Comparison of ENCODE assay signal across 21 cellular contexts in the genomic region with DNA sequence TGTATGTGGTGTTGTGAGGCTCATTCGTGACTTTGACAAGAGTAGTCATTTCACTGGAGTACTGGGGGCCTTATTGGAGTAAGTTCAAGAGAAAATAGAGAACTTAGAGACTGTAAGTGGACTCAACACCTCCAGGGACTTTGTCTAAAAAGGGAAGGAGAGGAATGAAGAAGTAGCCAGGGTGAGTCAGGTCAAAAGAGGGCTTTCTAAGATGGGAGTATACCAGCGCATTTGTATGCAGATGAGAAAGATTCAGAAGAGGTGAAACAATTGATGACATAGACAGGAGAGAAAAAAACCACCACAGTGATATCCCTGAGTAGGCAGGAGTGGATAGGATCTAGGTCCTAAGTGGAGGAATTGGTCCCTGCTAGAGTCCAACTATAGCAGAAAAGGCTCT.
DNase-seq lines count a peak whose midpoint lies in the region; ATAC-seq and TF ChIP-seq lines count a peak whose summit lies in the region.
"Had no signal": no experiment of that assay in that cellular context is flagged by ENCODE, and none has a peak within 500 bp of the region (broad histone marks: within the 10 kb centered on the region; RNA-seq: fewer than 3 reads in every experiment).

No MANE protein-coding gene starts in this region.

- peaks cover 3% of the 10 kb centered on the region for H3K9me3 Mint-ChIP-seq in stimulated activated memory B cell treated with anti-CD40 and anti-IgM and Interleukin-4, amounts not matched to agents 10 μg/mL and 1 μg/mL and 100 μg/mL, for 72 hours
- H3K9me3 Mint-ChIP-seq: activated CD4-positive, alpha-beta T cell treated with anti-CD3 and anti-CD28 coated beads, Interleukin-2, amount 10 ng/mL, durations not matched to agents 7 days and 5 days; GM23338 had no signal

- H3K27ac Mint-ChIP-seq in stimulated activated memory B cell treated with anti-CD40 and anti-IgM and Interleukin-4, amounts not matched to agents 10 μg/mL and 1 μg/mL and 100 μg/mL, for 72 hours, result no peak overlapping the region
- H3K27ac Mint-ChIP-seq: activated CD4-positive, alpha-beta T cell treated with anti-CD3 and anti-CD28 coated beads, Interleukin-2, amount 10 ng/mL, durations not matched to agents 7 days and 5 days; activated naive CD8-positive, alpha-beta T cell treated with anti-CD3 and anti-CD28 coated beads, Interleukin-2, amount 50 U/mL, for 24 hours; brain; GM23338 had no signal

- no peak overlapping the region for H3K4me3 Mint-ChIP-seq in stimulated activated memory B cell treated with anti-CD40 and anti-IgM and Interleukin-4, amounts not matched to agents 10 μg/mL and 1 μg/mL and 100 μg/mL, for 72 hours
- H3K4me3 Mint-ChIP-seq: activated CD4-positive, alpha-beta T cell treated with anti-CD3 and anti-CD28 coated beads, Interleukin-2, amount 10 ng/mL, durations not matched to agents 7 days and 5 days; activated naive CD8-positive, alpha-beta T cell treated with anti-CD3 and anti-CD28 coated beads, Interleukin-2, amount 50 U/mL, for 24 hours; brain; GM23338 had no signal

- H3K9me3 ChIP-seq in PC-9 (ENCODE audit: insufficient read depth, low read depth) (peaks cover 7% of the 10 kb centered on the region), colonic mucosa (no peaks in the 10 kb centered on the region)
- H3K9me3 ChIP-seq: left ventricle myocardium inferior, upper lobe of left lung had no signal

- peaks cover 33% of the 10 kb centered on the region for H3F3A ChIP-seq in PC-9 (ENCODE audit: insufficient read depth, low read depth)

- H3K27me3 ChIP-seq in PC-9 (ENCODE audit: insufficient read depth, low read depth) (no peaks in the 10 kb centered on the region), colonic mucosa (no peaks in the 10 kb centered on the region)
- H3K27me3 ChIP-seq: upper lobe of left lung had no signal

- intact Hi-C loops in PC-9 (cut with micrococcal nuclease; ENCODE audit: unreplicated experiment) (no loop called here), colonic mucosa (cut with DNase I) (no loop called here)

- no peak overlapping the region for H3K9ac ChIP-seq in colonic mucosa (ENCODE audit: low read depth in 2 of 2, low read length in 2 of 2)

- no peaks in the 10 kb centered on the region for H3K79me2 ChIP-seq in PC-9 (ENCODE audit: low read depth)

- no peak for TF ChIP-seq CTCF in PC-9 (conservative IDR thresholded peaks at IDR 0.05)
- no peak for TF ChIP-seq CTCF in colonic mucosa (IDR thresholded peaks at IDR 0.05)

- no peaks in the 10 kb centered on the region for H4K20me1 ChIP-seq in PC-9 (ENCODE audit: insufficient read depth)

- H3K4me2 ChIP-seq in PC-9, result peak overlapping the region; percentile 77
- H3K4me2 ChIP-seq: GM23338 had no signal

- peak overlapping the region; percentile 44; the same call in 1 of the 2 replicates for H3K4me3 ChIP-seq in PC-9
- H3K4me3 ChIP-seq in colonic mucosa, result no peak overlapping the region
- H3K4me3 ChIP-seq: GM23338, left ventricle myocardium inferior, upper lobe of left lung had no signal

- H3K27me3 Mint-ChIP-seq in stimulated activated memory B cell treated with anti-CD40 and anti-IgM and Interleukin-4, amounts not matched to agents 10 μg/mL and 1 μg/mL and 100 μg/mL, for 72 hours, result no peaks in the 10 kb centered on the region
- H3K27me3 Mint-ChIP-seq: activated CD4-positive, alpha-beta T cell treated with anti-CD3 and anti-CD28 coated beads, Interleukin-2, amount 10 ng/mL, durations not matched to agents 7 days and 5 days; activated naive CD8-positive, alpha-beta T cell treated with anti-CD3 and anti-CD28 coated beads, Interleukin-2, amount 50 U/mL, for 24 hours; brain had no signal

- H3K4me1 Mint-ChIP-seq in stimulated activated memory B cell treated with anti-CD40 and anti-IgM and Interleukin-4, amounts not matched to agents 10 μg/mL and 1 μg/mL and 100 μg/mL, for 72 hours, result peaks cover 6% of the 10 kb centered on the region
- H3K4me1 Mint-ChIP-seq: activated CD4-positive, alpha-beta T cell treated with anti-CD3 and anti-CD28 coated beads, Interleukin-2, amount 10 ng/mL, durations not matched to agents 7 days and 5 days; activated naive CD8-positive, alpha-beta T cell treated with anti-CD3 and anti-CD28 coated beads, Interleukin-2, amount 50 U/mL, for 24 hours had no signal

- no peaks in the 10 kb centered on the region for H3K36me3 Mint-ChIP-seq in stimulated activated memory B cell treated with anti-CD40 and anti-IgM and Interleukin-4, amounts not matched to agents 10 μg/mL and 1 μg/mL and 100 μg/mL, for 72 hours
- H3K36me3 Mint-ChIP-seq: brain had no signal

- CTCF ChIA-PET in PC-9 (lab: Charles Lee), result interaction anchor here (0.6 kb wide), 1 partner anchor 36 kb away, joined by 4 read pairs; no protein-coding TSS in a partner anchor

- ATAC-seq in GM21786 (IDR thresholded peaks at IDR 0.05; ENCODE audit: unreplicated experiment) (peak; percentile 50), GM19035 (IDR thresholded peaks at IDR 0.05; ENCODE audit: unreplicated experiment) (no peak), HG02759 (IDR thresholded peaks at IDR 0.05; ENCODE audit: unreplicated experiment) (no peak)
- ATAC-seq in stimulated activated memory B cell treated with anti-CD40 and anti-IgM and Interleukin-4, amounts not matched to agents 10 μg/mL and 1 μg/mL and 100 μg/mL, for 72 hours, result peak; percentile 71
- ATAC-seq: activated naive CD8-positive, alpha-beta T cell treated with anti-CD3 and anti-CD28 coated beads, Interleukin-2, amount 50 U/mL, for 24 hours; GM23338 had no signal

- no peak overlapping the region for H2AFZ ChIP-seq in PC-9
- H2AFZ ChIP-seq: GM23338 had no signal

- BruUV-seq in PC-9 (replicated peaks; lab: Mats Ljungman, UMichigan), result no TSS peak

- H3K36me3 ChIP-seq in PC-9 (ENCODE audit: low read depth) (peaks cover 13% of the 10 kb centered on the region; the same call in 1 of the 2 replicates), colonic mucosa (no peaks in the 10 kb centered on the region)
- H3K36me3 ChIP-seq: left ventricle myocardium inferior, upper lobe of left lung had no signal

- no peak for DNase-seq in PC-9
- no peak for DNase-seq in colonic mucosa
- DNase-seq in dermis blood vessel endothelial cell, result no peak
- no peak for DNase-seq in COLO829 (ENCODE audit: low spot score)
- DNase-seq: activated CD4-positive, alpha-beta T cell treated with anti-CD3 and anti-CD28 coated beads, Interleukin-2, amount 10 ng/mL, durations not matched to agents 7 days and 5 days; activated naive CD8-positive, alpha-beta T cell treated with anti-CD3 and anti-CD28 coated beads, Interleukin-2, amount 50 U/mL, for 24 hours; COR-L47; left ventricle myocardium inferior; NCI-H1105 treated with DMSO at 0.1 percent for 48 hours; NCI-H510A treated with DMSO at 0.1 percent for 48 hours; small intestine; stimulated activated CD4-positive, alpha-beta T cell treated with anti-CD3 and anti-CD28 coated beads, Interleukin-4, amount 100 ng/mL, for 1 hour; SW 1271 had no signal

- POLR2A ChIA-PET in PC-9 (lab: Charles Lee; ENCODE audit: unreplicated experiment), result no interaction called here

- H3K9me2 ChIP-seq in PC-9 (ENCODE audit: insufficient read depth), result no peaks in the 10 kb centered on the region

- H3K27ac ChIP-seq in PC-9, result peak overlapping the region; percentile 99
- H3K27ac ChIP-seq in colonic mucosa, result peak overlapping the region; percentile 76
- H3K27ac ChIP-seq: left ventricle myocardium inferior, RWPE1, upper lobe of left lung had no signal

- H3K4me1 ChIP-seq in PC-9 (replicated peaks; ENCODE audit: insufficient read depth) (peaks cover 62% of the 10 kb centered on the region), colonic mucosa (no peaks in the 10 kb centered on the region)
- H3K4me1 ChIP-seq: upper lobe of left lung had no signal

Comparison
In these comparisons a context has a peak if more than half of its experiments do, and no peak if none do; other contexts are left out.
1. ATAC-seq: peak in GM21786 (single experiment) and stimulated activated memory B cell treated with anti-CD40 and anti-IgM and Interleukin-4, amounts not matched to agents 10 μg/mL and 1 μg/mL and 100 μg/mL, for 72 hours (single experiment); none in GM19035 (single experiment) and HG02759 (single experiment).